18 cellular contexts compared by ENCODE assay signal in the genomic region with DNA sequence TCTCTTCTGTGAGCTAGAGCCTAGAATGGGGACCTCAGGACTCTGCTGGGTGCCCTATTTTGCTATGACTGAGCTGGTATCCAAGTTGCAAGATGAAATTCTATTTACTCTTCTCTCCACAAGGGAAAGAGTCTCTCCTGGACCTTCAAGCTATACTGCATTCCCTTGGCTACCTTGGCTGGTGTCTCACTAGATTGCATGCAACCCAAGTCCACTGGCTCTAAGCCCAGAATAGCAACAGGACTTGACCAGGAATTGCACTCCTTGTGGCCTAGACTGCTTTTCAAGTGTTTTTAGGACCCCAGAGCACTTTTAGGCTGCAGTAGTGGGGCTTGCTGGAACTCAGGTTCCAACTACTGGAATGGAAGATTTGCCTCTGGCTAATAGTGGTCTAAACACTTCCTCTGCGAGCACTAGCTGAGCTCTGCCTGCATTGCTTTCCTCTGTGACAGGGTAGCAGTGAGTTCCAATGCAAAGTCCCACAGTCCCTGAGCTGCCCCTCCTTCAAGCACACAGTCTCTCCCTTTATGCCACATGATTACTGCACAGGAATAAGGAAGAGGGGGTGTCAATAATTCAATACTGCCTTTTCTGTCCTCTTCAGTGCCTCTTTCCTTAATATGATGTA.
"Had no signal": no experiment of that assay in that cellular context is flagged by ENCODE, and none has a peak within 500 bp of the region (broad histone marks: within the 10 kb centered on the region; RNA-seq: fewer than 3 reads in every experiment).

No MANE protein-coding gene starts in this region.

- H3K9me3 ChIP-seq: ascending aorta, gastroesophageal sphincter, right atrium auricular region, tibial nerve had no signal

- ATAC-seq: gastroesophageal sphincter; left lobe of liver; natural killer cell treated with Interleukin-12 subunit alpha and Interleukin-12 subunit beta and Interleukin-15 and Interleukin-18, amount 100 ng/mL, for 72 hours; stimulated activated naive B cell treated with anti-CD40 and anti-IgM and Interleukin-4, amounts not matched to agents 10 μg/mL and 1 μg/mL and 100 μg/mL, for 72 hours had no signal

- H3K27ac Mint-ChIP-seq: activated naive CD8-positive, alpha-beta T cell treated with anti-CD3 and anti-CD28 coated beads, Interleukin-2, amount 10 ng/mL, durations not matched to agents 7 days and 5 days; activated T-helper 1 cell treated with anti-CD3 and anti-CD28 coated beads, Interleukin-12 subunit alpha, Interleukin-12 subunit beta, Interleukin-2, Interleukin-4 antibody, amounts not matched to agents 30 ng/mL and 10 ng/mL and 1 ng/mL, durations not matched to agents 14 hours and 24 hours and 36 hours; memory B cell; natural killer cell treated with Interleukin-12 subunit alpha and Interleukin-12 subunit beta and Interleukin-15 and Interleukin-18, amount 100 ng/mL, for 72 hours; stimulated activated naive B cell treated with anti-CD40 and anti-IgM and Interleukin-4, amounts not matched to agents 10 μg/mL and 1 μg/mL and 100 μg/mL, for 72 hours had no signal

- H3K4me3 Mint-ChIP-seq: activated naive CD8-positive, alpha-beta T cell treated with anti-CD3 and anti-CD28 coated beads, Interleukin-2, amount 10 ng/mL, durations not matched to agents 7 days and 5 days; activated T-helper 1 cell treated with anti-CD3 and anti-CD28 coated beads, Interleukin-12 subunit alpha, Interleukin-12 subunit beta, Interleukin-2, Interleukin-4 antibody, amounts not matched to agents 30 ng/mL and 10 ng/mL and 1 ng/mL, durations not matched to agents 14 hours and 24 hours and 36 hours; memory B cell; natural killer cell treated with Interleukin-12 subunit alpha and Interleukin-12 subunit beta and Interleukin-15 and Interleukin-18, amount 100 ng/mL, for 72 hours; stimulated activated naive B cell treated with anti-CD40 and anti-IgM and Interleukin-4, amounts not matched to agents 10 μg/mL and 1 μg/mL and 100 μg/mL, for 72 hours had no signal

- H3K4me1 Mint-ChIP-seq: activated naive CD8-positive, alpha-beta T cell treated with anti-CD3 and anti-CD28 coated beads, Interleukin-2, amount 10 ng/mL, durations not matched to agents 7 days and 5 days; memory B cell; stimulated activated naive B cell treated with anti-CD40 and anti-IgM and Interleukin-4, amounts not matched to agents 10 μg/mL and 1 μg/mL and 100 μg/mL, for 72 hours had no signal

- H3K36me3 ChIP-seq: ascending aorta, gastroesophageal sphincter, right atrium auricular region, tibial nerve had no signal

- H3K4me1 ChIP-seq: ascending aorta, gastroesophageal sphincter, right atrium auricular region, tibial nerve had no signal

- H3K27ac ChIP-seq: ascending aorta, gastroesophageal sphincter, right atrium auricular region, skin epidermis, tibial nerve had no signal

- H3K36me3 Mint-ChIP-seq: activated naive CD8-positive, alpha-beta T cell treated with anti-CD3 and anti-CD28 coated beads, Interleukin-2, amount 10 ng/mL, durations not matched to agents 7 days and 5 days; memory B cell; natural killer cell treated with Interleukin-12 subunit alpha and Interleukin-12 subunit beta and Interleukin-15 and Interleukin-18, amount 100 ng/mL, for 72 hours; stimulated activated naive B cell treated with anti-CD40 and anti-IgM and Interleukin-4, amounts not matched to agents 10 μg/mL and 1 μg/mL and 100 μg/mL, for 72 hours had no signal

- H3K27me3 ChIP-seq: ascending aorta, gastroesophageal sphincter, right atrium auricular region, tibial nerve had no signal

- H3K4me3 ChIP-seq: ascending aorta, gastroesophageal sphincter, right atrium auricular region, skin epidermis, tibial nerve had no signal

- H3K27me3 Mint-ChIP-seq: activated naive CD8-positive, alpha-beta T cell treated with anti-CD3 and anti-CD28 coated beads, Interleukin-2, amount 10 ng/mL, durations not matched to agents 7 days and 5 days; memory B cell; natural killer cell treated with Interleukin-12 subunit alpha and Interleukin-12 subunit beta and Interleukin-15 and Interleukin-18, amount 100 ng/mL, for 72 hours; stimulated activated naive B cell treated with anti-CD40 and anti-IgM and Interleukin-4, amounts not matched to agents 10 μg/mL and 1 μg/mL and 100 μg/mL, for 72 hours had no signal

- DNase-seq: activated CD4-positive, CD25-positive, alpha-beta regulatory T cell treated with anti-CD3 and anti-CD28 coated beads, Interleukin-2, amount 50 U/mL, for 72 hours; activated naive CD8-positive, alpha-beta T cell treated with anti-CD3 and anti-CD28 coated beads, Interleukin-2, amount 10 ng/mL, durations not matched to agents 7 days and 5 days; central memory CD4-positive, alpha-beta T cell; cortex of kidney; effector CD8-positive, alpha-beta T cell; stimulated activated CD4-positive, alpha-beta T cell treated with anti-CD3 and anti-CD28 coated beads, Interleukin-15, amount 100 ng/mL, for 24 hours; stimulated activated CD4-positive, alpha-beta T cell treated with anti-CD3 and anti-CD28 coated beads, Interleukin-4, amount 100 ng/mL, for 1 hour; stimulated activated naive B cell treated with anti-CD40 and anti-IgM and Interleukin-4, amounts not matched to agents 10 μg/mL and 1 μg/mL and 100 μg/mL, for 72 hours; T-helper 9 cell had no signal
